18 cellular contexts compared by ENCODE assay signal in genomic region chr1:3397311-3397710, GRCh38. TPM values are rescaled to one million over a fixed set of nuclear protein-coding genes. Genes with fewer than 3 reads are reported as not detected.
DNase-seq lines count a peak whose midpoint lies in the region; ATAC-seq and TF ChIP-seq lines count a peak whose summit lies in the region.
"Had no signal": no experiment of that assay in that cellular context is flagged by ENCODE, and none has a peak within 500 bp of the region (broad histone marks: within the 10 kb centered on the region; RNA-seq: fewer than 3 reads in every experiment).

No MANE protein-coding gene starts in this region.

- H3K56ac ChIP-seq in mesendoderm (ENCODE audit: low read length): peak overlapping the region; percentile 39

- no peak overlapping the region for H3K9ac ChIP-seq in mesendoderm (ENCODE audit: low read length)
- H3K9ac ChIP-seq: BLaER1, GM23248 had no signal

- CTCF ChIA-PET in HEK293 (lab: Yijun Ruan, JAX): no interaction called here

- H3K4me1 ChIP-seq in HEK293 (ENCODE audit: control insufficient read depth, insufficient read depth, low read length): peaks cover 25% of the 10 kb centered on the region
- H3K4me1 ChIP-seq in mesendoderm (ENCODE audit: control insufficient read depth, low read depth, low read length): peaks cover 2% of the 10 kb centered on the region
- peaks cover 44 to 100% of the 10 kb centered on the region in 2 donors for H3K4me1 ChIP-seq in thoracic aorta (ENCODE audit: control insufficient read depth in 1 of 2, low read depth in 2 of 2)
- H3K4me1 ChIP-seq in psoas muscle: peaks cover 8% of the 10 kb centered on the region
- no peaks in the 10 kb centered on the region for H3K4me1 ChIP-seq in effector memory CD4-positive, alpha-beta T cell (ENCODE audit: control insufficient read depth, insufficient read depth, low read length, poor library complexity, severe bottlenecking)

- WGBS in mesendoderm (ENCODE audit: extremely low coverage, insufficient coverage, low lambda C conversion rate): no CpG with 5 or more reads among the region's 17 CpGs
- WGBS in psoas muscle, 3 donors: 72 to 76% (median 75%) methylated on average over 17 of the region's 17 CpGs

- no peak overlapping the region for H3K23ac ChIP-seq in mesendoderm (ENCODE audit: low read length)

- no peak overlapping the region for H4K8ac ChIP-seq in mesendoderm (ENCODE audit: low read depth, low read length)

- H2BK120ac ChIP-seq in mesendoderm (ENCODE audit: low read depth, low read length): no peak overlapping the region

- H3K4me2 ChIP-seq in mesendoderm (ENCODE audit: low read length): no peak overlapping the region
- H3K4me2 ChIP-seq: BLaER1 had no signal

- no peak overlapping the region for H2BK15ac ChIP-seq in mesendoderm (replicated peaks; ENCODE audit: low read depth)

- POLR2A ChIA-PET in HEK293 (lab: Yijun Ruan, JAX): no interaction called here

- DNase-seq in mesendoderm (no peak), thoracic aorta (ENCODE audit: low spot score) (no peak), ureter (ENCODE audit: low spot score) (no peak), psoas muscle (no peak)
- no peak for DNase-seq in effector memory CD4-positive, alpha-beta T cell
- DNase-seq: Caco-2; CD4-positive, CD25-positive, alpha-beta regulatory T cell; CD8-positive, alpha-beta T cell; DMS153; DND-41; GDM1 had no signal

- ATAC-seq in thoracic aorta (ENCODE audit: insufficient number of reproducible peaks, low FRiP score, low read depth) (no peak), psoas muscle (no peak)
- ATAC-seq: CD8-positive, alpha-beta T cell; GM12878 had no signal

- no peak overlapping the region for H2BK5ac ChIP-seq in mesendoderm (ENCODE audit: low read length)

- H3K4me3 ChIP-seq in HEK293 (ENCODE audit: low read depth, low read length) (no peak overlapping the region), mesendoderm (ENCODE audit: low read length) (no peak overlapping the region), thoracic aorta (peak overlapping the region; percentile 37), psoas muscle (no peak overlapping the region)
- H3K4me3 ChIP-seq in effector memory CD4-positive, alpha-beta T cell (ENCODE audit: insufficient read depth, low read depth, low read length, poor library complexity, severe bottlenecking): no peak overlapping the region
- H3K4me3 ChIP-seq: BLaER1, GM12878, GM23248, HAP-1 had no signal

- no peak overlapping the region for H3K18ac ChIP-seq in mesendoderm (ENCODE audit: low read length)

- no peak overlapping the region for H2AK5ac ChIP-seq in mesendoderm (ENCODE audit: low read length)

- H3K79me2 ChIP-seq in mesendoderm (ENCODE audit: control insufficient read depth, insufficient read depth, low read length): no peaks in the 10 kb centered on the region

- H4K5ac ChIP-seq in mesendoderm (ENCODE audit: low read length): no peak overlapping the region

- H3K9me3 ChIP-seq in HEK293 (ENCODE audit: control insufficient read depth, insufficient read depth, low read depth, low read length) (no peaks in the 10 kb centered on the region), thoracic aorta (no peaks in the 10 kb centered on the region), psoas muscle (no peaks in the 10 kb centered on the region)
- no peaks in the 10 kb centered on the region for H3K9me3 ChIP-seq in effector memory CD4-positive, alpha-beta T cell (ENCODE audit: control insufficient read depth, low read length)
- H3K9me3 ChIP-seq: BLaER1, Caco-2, HAP-1 had no signal

- H3K36me3 ChIP-seq in HEK293 (ENCODE audit: control insufficient read depth in 2 of 2, insufficient read depth in 1 of 2, low read length in 2 of 2): peaks cover 0 to 13% of the 10 kb centered on the region in 2 experiments; a peak in 1 of 3 replicates
- H3K36me3 ChIP-seq in mesendoderm (ENCODE audit: control insufficient read depth, insufficient read depth, low read length): no peaks in the 10 kb centered on the region
- no peaks in the 10 kb centered on the region for H3K36me3 ChIP-seq in thoracic aorta
- H3K36me3 ChIP-seq in psoas muscle (ENCODE audit: insufficient read depth in 1 of 2, low read depth in 1 of 2): no peaks in the 10 kb centered on the region
- H3K36me3 ChIP-seq in effector memory CD4-positive, alpha-beta T cell (ENCODE audit: control insufficient read depth, insufficient read depth, low read length): no peaks in the 10 kb centered on the region
- H3K36me3 ChIP-seq: BLaER1, HAP-1 had no signal

- H3K27ac ChIP-seq in HEK293 (ENCODE audit: extremely low read depth, low read depth, low read length) (no peak overlapping the region), mesendoderm (ENCODE audit: low read depth, low read length) (no peak overlapping the region), thoracic aorta (peak overlapping the region; percentile 97), psoas muscle (no peak overlapping the region)
- H3K27ac ChIP-seq in effector memory CD4-positive, alpha-beta T cell (ENCODE audit: insufficient read depth, low read length, poor library complexity, severe bottlenecking): no peak overlapping the region
- H3K27ac ChIP-seq: BLaER1, C4-2B, GM23248 had no signal

- TF ChIP-seq CTCF in HEK293 (tag by site-specific recombination; IDR thresholded peaks at IDR 0.05): no peak
- TF ChIP-seq CTCF in thoracic aorta (IDR thresholded peaks at IDR 0.05): no peak
- no peak for TF ChIP-seq CTCF in psoas muscle (IDR thresholded peaks at IDR 0.05)

- peaks cover 36% of the 10 kb centered on the region for H3K27me3 ChIP-seq in mesendoderm (ENCODE audit: insufficient read depth, low read length, poor library complexity)
- no peaks in the 10 kb centered on the region for H3K27me3 ChIP-seq in thoracic aorta (replicated peaks; ENCODE audit: insufficient read depth)
- peaks cover 0 to 48% (median 4%) of the 10 kb centered on the region in 3 donors for H3K27me3 ChIP-seq in psoas muscle (ENCODE audit: insufficient read depth in 3 of 3, low read length in 2 of 3)
- peaks cover under 1% of the 10 kb centered on the region for H3K27me3 ChIP-seq in effector memory CD4-positive, alpha-beta T cell (replicated peaks; ENCODE audit: control insufficient read depth, insufficient read depth, low read length, poor library complexity, severe bottlenecking)

- intact Hi-C loops in psoas muscle (cut with DNase I): no loop called here

- H3K4ac ChIP-seq in mesendoderm (ENCODE audit: low read depth, low read length): no peak overlapping the region

- no peaks in the 10 kb centered on the region for H3K79me1 ChIP-seq in mesendoderm (ENCODE audit: low read length)

TF ChIP-seq in HEK293, 187 proteins besides CTCF, POLR2A, EP300 and RAD21:
- TF ChIP-seq ZNF398 (tag by site-specific recombination; IDR thresholded peaks at IDR 0.05) (no peak), ZBTB17 (tag by site-specific recombination; IDR thresholded peaks at IDR 0.05) (no peak), BCL11A (tag by site-specific recombination; IDR thresholded peaks at IDR 0.05; ENCODE audit: low read depth) (no peak), ZNF600 (tag by site-specific recombination; IDR thresholded peaks at IDR 0.05) (peak; percentile 63; the same call in 1 of the 2 replicates), SP2 (tag by site-specific recombination; IDR thresholded peaks at IDR 0.05) (no peak), ZNF148 (tag by site-specific recombination; IDR thresholded peaks at IDR 0.05; ENCODE audit: borderline replicate concordance) (no peak), ZNF341 (tag by site-specific recombination; IDR thresholded peaks at IDR 0.05; ENCODE audit: low read depth) (peak; percentile 45; the same call in 1 of the 2 replicates), ZNF155 (tag by site-specific recombination; IDR thresholded peaks at IDR 0.05) (no peak), ZNF529 (tag by site-specific recombination; IDR thresholded peaks at IDR 0.05; ENCODE audit: insufficient replicate concordance) (no peak)

RNA-seq across cellular contexts. Expression of gene ARHGEF16, which starts 57.2 kb away (rescaled TPM):
- 8.4 TPM for polyA plus RNA-seq in mesendoderm (2013, experiment 1 of 2)
- 8.1 TPM for polyA plus RNA-seq in mesendoderm (2013, experiment 2 of 2)
- total RNA-seq in thoracic aorta (1 to 10 TPM; 1.6 to 2.4 TPM), ureter (28.5 TPM), psoas muscle (under 1 TPM; 0.29 to 0.56 (median 0.49) TPM)
- under 1 TPM; 0.29 to 0.55 (median 0.52) TPM for polyA plus RNA-seq in psoas muscle
- total RNA-seq: CD4-positive, CD25-positive, alpha-beta regulatory T cell; CD8-positive, alpha-beta T cell; GM12878; GM23248 had no signal
- polyA plus RNA-seq: AG04450; CD4-positive, CD25-positive, alpha-beta regulatory T cell; GM12878; GM23248 had no signal

Comparison
In these comparisons a context has a peak if more than half of its experiments do, and no peak if none do; other contexts are left out.
1. H3K27ac ChIP-seq: peak in thoracic aorta (2 of 2); none in HEK293 (single experiment), mesendoderm (single experiment), psoas muscle (single experiment) and effector memory CD4-positive, alpha-beta T cell (single experiment).